In the genomic region with DNA sequence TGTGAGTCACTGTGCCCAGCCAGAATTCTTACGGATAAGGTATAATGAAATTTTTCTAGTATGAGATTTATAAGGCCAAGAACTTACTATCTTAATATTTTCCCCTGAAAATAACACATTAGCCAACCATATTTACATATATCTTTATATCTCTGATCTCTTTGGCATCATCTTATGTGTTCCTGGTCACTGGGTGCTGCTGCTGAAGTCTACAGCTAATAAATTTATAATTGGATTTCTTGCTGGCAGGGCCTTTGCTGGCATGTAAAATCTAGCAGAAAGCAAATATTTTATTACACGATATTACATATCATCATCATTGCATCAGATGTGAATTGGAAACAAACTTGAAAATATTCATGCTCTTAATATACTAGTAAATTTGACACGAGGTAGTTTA, we compare ENCODE assay signal across 28 cellular contexts.
"Had no signal": no experiment of that assay in that cellular context is flagged by ENCODE, and none has a peak within 500 bp of the region (broad histone marks: within the 10 kb centered on the region; RNA-seq: fewer than 3 reads in every experiment).

No MANE protein-coding gene starts in this region.

- H3K27ac ChIP-seq: neutrophil, pancreas, psoas muscle, right lobe of liver, skin epidermis, spleen, suprapubic skin, testis, tibial artery, transverse colon, upper lobe of right lung, uterus had no signal

- DNase-seq: naive thymus-derived CD8-positive, alpha-beta T cell; nephron progenitor cell; nucleus accumbens; pancreas; psoas muscle; right cardiac atrium; right lobe of liver; spleen; stimulated activated CD4-positive, alpha-beta T cell treated with anti-CD3 and anti-CD28 coated beads, Interleukin-12 subunit alpha, Interleukin-12 subunit beta, amount 100 ng/mL, for 4 hours; stimulated activated CD4-positive, alpha-beta T cell treated with anti-CD3 and anti-CD28 coated beads, Interleukin-1b, Interleukin-23, amount 100 ng/mL, for 48 hours; stimulated activated CD4-positive, alpha-beta T cell treated with anti-CD3 and anti-CD28 coated beads, Interleukin-4, amount 100 ng/mL, for 1 hour; stimulated activated CD4-positive, alpha-beta T cell treated with anti-CD3 and anti-CD28 coated beads, Interleukin-4, amount 100 ng/mL, for 4 hours; stimulated activated CD8-positive, alpha-beta memory T cell treated with anti-CD3 and anti-CD28 coated beads, Interleukin-4, amount 100 ng/mL, for 48 hours; stimulated activated naive CD4-positive, alpha-beta T cell; stimulated activated naive CD8-positive, alpha-beta T cell treated with anti-CD3 and anti-CD28 coated beads, Interleukin-15, amount 100 ng/mL, for 72 hours; stimulated activated naive CD8-positive, alpha-beta T cell treated with anti-CD3 and anti-CD28 coated beads, Interleukin-15, Interleukin-2, amounts not matched to agents 100 U/mL and 50 U/mL, for 24 hours; substantia nigra; testis; tibial artery; transverse colon; upper lobe of right lung; uterus had no signal

- ATAC-seq: naive thymus-derived CD8-positive, alpha-beta T cell; natural killer cell treated with Interleukin-12 subunit alpha and Interleukin-12 subunit beta and Interleukin-15 and Interleukin-18, amount 100 ng/mL, for 72 hours; pancreas; psoas muscle; right cardiac atrium; right lobe of liver; stimulated activated memory B cell treated with anti-CD40 and anti-IgM and Interleukin-4, amounts not matched to agents 10 μg/mL and 1 μg/mL and 100 μg/mL, for 72 hours; stimulated activated naive CD8-positive, alpha-beta T cell treated with anti-CD3 and anti-CD28 coated beads, Interleukin-15, amount 100 ng/mL, for 72 hours; stimulated activated naive CD8-positive, alpha-beta T cell treated with anti-CD3 and anti-CD28 coated beads, Interleukin-15, Interleukin-2, amounts not matched to agents 100 U/mL and 50 U/mL, for 24 hours; upper lobe of right lung had no signal

- H3K4me3 ChIP-seq: pancreas, psoas muscle, right lobe of liver, skin epidermis, smooth muscle cell, spleen, suprapubic skin, testis, tibial artery, transverse colon, upper lobe of right lung, uterus had no signal
